Comparison of ENCODE assay signal across 11 cellular contexts in the genomic region with DNA sequence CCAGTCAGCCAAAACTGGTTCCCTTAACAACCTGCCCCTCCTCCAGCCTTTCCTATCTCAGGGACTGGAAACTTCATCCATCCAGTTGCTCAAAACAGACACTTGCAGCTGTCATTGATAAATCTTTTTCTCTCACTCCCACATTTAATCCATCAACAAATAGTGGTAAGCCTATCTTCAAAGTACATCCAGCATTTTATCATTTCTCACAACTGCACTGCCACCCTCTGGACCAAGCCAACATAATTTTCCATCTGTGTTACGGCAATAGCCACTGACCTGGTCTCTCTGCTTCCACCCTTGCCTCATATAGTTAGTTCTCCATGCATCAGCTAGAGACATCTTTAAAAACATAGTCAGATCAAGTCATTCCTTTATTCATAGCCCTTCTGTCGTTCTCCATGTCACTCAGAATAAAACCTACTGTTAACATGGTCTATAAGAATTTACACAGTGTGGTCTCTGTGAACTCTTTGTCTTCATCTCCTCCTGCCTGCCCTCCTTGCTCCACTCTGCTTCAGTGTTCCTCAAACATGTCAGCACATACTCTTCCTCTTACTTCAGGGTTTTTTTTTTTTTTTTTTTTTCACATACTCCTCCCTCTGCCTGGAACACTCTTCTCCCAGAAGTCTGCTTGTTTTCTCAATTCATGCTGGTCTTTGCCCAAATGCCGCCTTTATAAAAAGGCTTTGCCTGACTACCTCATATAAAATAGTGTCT.
DNase-seq lines count a peak whose midpoint lies in the region; ATAC-seq, FAIRE-seq and TF ChIP-seq lines count a peak whose summit lies in the region.
"Had no signal": no experiment of that assay in that cellular context is flagged by ENCODE, and none has a peak within 500 bp of the region (broad histone marks: within the 10 kb centered on the region; RNA-seq: fewer than 3 reads in every experiment).

No MANE protein-coding gene starts in this region.

- H3K9me2 ChIP-seq in MM.1S (replicated peaks; ENCODE audit: insufficient read depth, low read length) = no peaks in the 10 kb centered on the region

- DNase-seq in NCI-H345 (lab: John Stamatoyannopoulos, UW) = peak; percentile 0
- no peak for DNase-seq in NCI-H345 treated with DMSO at 0.1 percent for 48 hours (lab: John Stamatoyannopoulos, UW; ENCODE audit: unreplicated experiment)
- peak; percentile 34 for DNase-seq in MM.1S
- DNase-seq in retinal pigment epithelial cell (ENCODE audit: low read depth) = no peak
- no peak for DNase-seq in superior temporal gyrus (ENCODE audit: extremely low spot score)
- DNase-seq: activated T-cell treated with anti-CD3 and anti-CD28 coated beads for 4 hours, endodermal cell had no signal

- no peaks in the 10 kb centered on the region for H3K27me3 ChIP-seq in MM.1S (replicated peaks; ENCODE audit: insufficient read depth, low read length)

- no peak overlapping the region for H2AFZ ChIP-seq in MM.1S (ENCODE audit: low read length)

- ATAC-seq in GM18868 (IDR thresholded peaks at IDR 0.05; ENCODE audit: unreplicated experiment) = no peak
- no peak for ATAC-seq in HG02610 (IDR thresholded peaks at IDR 0.05; ENCODE audit: unreplicated experiment)
- ATAC-seq: natural killer cell treated with Interleukin-12 subunit alpha and Interleukin-12 subunit beta and Interleukin-15 and Interleukin-18, amount 100 ng/mL, for 72 hours had no signal

- H3K9me3 ChIP-seq in MM.1S (replicated peaks; ENCODE audit: insufficient read depth, low read length) = no peaks in the 10 kb centered on the region

- H3K79me2 ChIP-seq in MM.1S (ENCODE audit: low read length) = no peaks in the 10 kb centered on the region

- H3K9ac ChIP-seq in MM.1S (ENCODE audit: low read length) = no peak overlapping the region

- no peak overlapping the region for H3K4me3 ChIP-seq in MM.1S (ENCODE audit: low read length)
- H3K4me3 ChIP-seq in retinal pigment epithelial cell (ENCODE audit: low read length) = no peak overlapping the region

- no peaks in the 10 kb centered on the region for H3K36me3 ChIP-seq in MM.1S (replicated peaks; ENCODE audit: insufficient read depth, low read length)

- FAIRE-seq in endometrium (lab: Jason Lieb, UNC) = peak; percentile 26

- H3F3A ChIP-seq in MM.1S (ENCODE audit: insufficient read depth, low read length) = no peaks in the 10 kb centered on the region

- H3K4me2 ChIP-seq in MM.1S (ENCODE audit: low read depth, low read length) = no peak overlapping the region

- no peak overlapping the region for H3K27ac ChIP-seq in MM.1S (ENCODE audit: low read length)

- no peaks in the 10 kb centered on the region for H3K4me1 ChIP-seq in MM.1S (ENCODE audit: low read length)

- H4K20me1 ChIP-seq in MM.1S (ENCODE audit: insufficient read depth, low read length) = no peaks in the 10 kb centered on the region

- TF ChIP-seq CTCF in MM.1S (IDR thresholded peaks at IDR 0.05; ENCODE audit: low read length) = peak; percentile 30
- TF ChIP-seq CTCF in retinal pigment epithelial cell (conservative IDR thresholded peaks at IDR 0.05; ENCODE audit: low read depth, low read length) = peak; percentile 26

Comparison
In these comparisons a context has a peak if more than half of its experiments do, and no peak if none do; other contexts are left out.
1. DNase-seq: peak in NCI-H345 (single experiment) and MM.1S (single experiment); none in NCI-H345 treated with DMSO at 0.1 percent for 48 hours (single experiment), retinal pigment epithelial cell (single experiment) and superior temporal gyrus (single experiment).